Comparison of ENCODE assay signal across 11 cellular contexts in genomic region chr21:43739648-43740435, GRCh38. TPM values are rescaled to one million over a fixed set of nuclear protein-coding genes. Genes with fewer than 3 reads are reported as not detected.
DNase-seq lines count a peak whose midpoint lies in the region; ATAC-seq and TF ChIP-seq lines count a peak whose summit lies in the region.
"Had no signal": no experiment of that assay in that cellular context is flagged by ENCODE, and none has a peak within 500 bp of the region (broad histone marks: within the 10 kb centered on the region; RNA-seq: fewer than 3 reads in every experiment).

No MANE protein-coding gene starts in this region.

- no peaks in the 10 kb centered on the region for H3K9me3 Mint-ChIP-seq in osteocyte (ENCODE audit: unreplicated experiment)

- H3K9me3 ChIP-seq in adrenal gland (replicated peaks in 1 of 3): no peaks in the 10 kb centered on the region
- H3K9me3 ChIP-seq in left lung: no peaks in the 10 kb centered on the region
- no peaks in the 10 kb centered on the region for H3K9me3 ChIP-seq in thyroid gland
- H3K9me3 ChIP-seq: gastrocnemius medialis had no signal

- H3K27me3 ChIP-seq in adrenal gland: no peaks in the 10 kb centered on the region
- no peaks in the 10 kb centered on the region for H3K27me3 ChIP-seq in left lung
- H3K27me3 ChIP-seq in thyroid gland: no peaks in the 10 kb centered on the region
- H3K27me3 ChIP-seq: brain microvascular endothelial cell, gastrocnemius medialis had no signal

- TF ChIP-seq POLR2A in adrenal gland (IDR thresholded peaks at IDR 0.05): no peak
- no peak for TF ChIP-seq POLR2A in thyroid gland (IDR thresholded peaks at IDR 0.05)

- no peaks in the 10 kb centered on the region for H3K27me3 Mint-ChIP-seq in osteocyte (ENCODE audit: unreplicated experiment)

- peaks cover 9% of the 10 kb centered on the region for H3K36me3 Mint-ChIP-seq in osteocyte (ENCODE audit: unreplicated experiment)

- peaks cover 8% of the 10 kb centered on the region for H3K4me1 Mint-ChIP-seq in osteocyte (ENCODE audit: unreplicated experiment)

- no peak overlapping the region for H3K27ac Mint-ChIP-seq in osteocyte (ENCODE audit: unreplicated experiment)

- H3K4me3 ChIP-seq in adrenal gland: no peak overlapping the region
- no peak overlapping the region for H3K4me3 ChIP-seq in left lung
- no peak overlapping the region for H3K4me3 ChIP-seq in thyroid gland (replicated peaks in 1 of 3)
- H3K4me3 ChIP-seq: gastrocnemius medialis had no signal

- intact Hi-C loops in adrenal gland (cut with DNase I) (no loop called here), left lung (cut with DNase I) (no loop called here), thyroid gland (cut with DNase I) (no loop called here), posterior vena cava (cut with DNase I) (no loop called here)

- H3K27ac ChIP-seq in adrenal gland (peak overlapping the region in 3 of 5 donors; percentile 51 to 70 (median 68)), left lung (peak overlapping the region in 1 of 2 donors; percentile 46), thyroid gland (peak overlapping the region; percentile 77 to 98 (median 97))
- H3K27ac ChIP-seq: brain microvascular endothelial cell, KMS-11 had no signal

- TF ChIP-seq CTCF in adrenal gland (IDR thresholded peaks at IDR 0.05): no peak
- TF ChIP-seq CTCF in left lung (IDR thresholded peaks at IDR 0.05): no peak
- no peak for TF ChIP-seq CTCF in thyroid gland (IDR thresholded peaks at IDR 0.05)
- no peak for TF ChIP-seq CTCF in osteocyte (IDR thresholded peaks at IDR 0.05)

- H3K36me3 ChIP-seq in adrenal gland (replicated peaks in 1 of 2): peaks cover 0 to 20% of the 10 kb centered on the region in 2 donors
- peaks cover 0 to 82% of the 10 kb centered on the region in 2 donors for H3K36me3 ChIP-seq in left lung
- H3K36me3 ChIP-seq in thyroid gland: peaks cover 10 to 13% of the 10 kb centered on the region in 2 donors

- peak; percentile 12 for ATAC-seq in left lung

- 73 to 91% (median 86%) methylated on average over 8 to 25 of the region's 25 CpGs for WGBS in adrenal gland, 4 donors
- WGBS in thyroid gland, 2 donors: 90 to 92% methylated on average over 12 to 21 of the region's 25 CpGs

- DNase-seq in NCI-H748 (lab: John Stamatoyannopoulos, UW; ENCODE audit: unreplicated experiment) (peak; percentile 4), NCI-H748 treated with DMSO at 0.1 percent for 48 hours (lab: John Stamatoyannopoulos, UW) (no peak), adrenal gland (peak in 1 of 7 donors; percentile 16), left lung (peak in 1 of 2 donors; percentile 32), thyroid gland (peak in 1 of 2 donors; percentile 34), osteocyte (ENCODE audit: extremely low spot score, unreplicated experiment) (no peak), posterior vena cava (ENCODE audit: low spot score) (no peak), AG20443 (ENCODE audit: low spot score) (no peak)
- DNase-seq: brain microvascular endothelial cell had no signal

- no peak overlapping the region for H3K4me3 Mint-ChIP-seq in osteocyte (ENCODE audit: unreplicated experiment)

- H3K4me1 ChIP-seq in adrenal gland (replicated peaks in 1 of 2) (peaks cover 0 to 6% of the 10 kb centered on the region in 2 donors), left lung (peaks cover 2 to 20% of the 10 kb centered on the region in 2 donors), thyroid gland (peaks cover 26 to 36% of the 10 kb centered on the region in 2 donors)
- H3K4me1 ChIP-seq: gastrocnemius medialis had no signal

RNA-seq across cellular contexts. Expression of gene PDXK, which starts 20.9 kb away (rescaled TPM):
- total RNA-seq in adrenal gland: 100 to 1,000 TPM in 5 of 8 donors, 10 to 100 TPM in 3; 75.3 to 202 (median 123) TPM
- 10 to 100 TPM; 76.8 to 98.0 (median 92.5) TPM for polyA plus RNA-seq in adrenal gland
- total RNA-seq in left lung: 100 to 1,000 TPM; 287 to 305 TPM
- 10 to 100 TPM; 70.6 to 95.5 (median 92.4) TPM for total RNA-seq in thyroid gland
- total RNA-seq in osteocyte: 96.7 and 106 TPM in 2 replicates
- total RNA-seq in posterior vena cava: 100 to 1,000 TPM in 1 of 2 donors, 10 to 100 TPM in 1; 74.7 to 109 TPM

RNA-seq across cellular contexts. Expression of gene CSTB, which starts 36.3 kb away (rescaled TPM):
- total RNA-seq in adrenal gland (10 to 100 TPM in 7 of 8 donors, 1 to 10 TPM in 1; 9.5 to 72.0 (median 39.4) TPM), left lung (100 to 1,000 TPM; 123 to 133 TPM), thyroid gland (10 to 100 TPM in 3 of 4 donors, 1 to 10 TPM in 1; 9.1 to 32.4 (median 14.5) TPM), osteocyte (59.1 and 65.3 TPM in 2 replicates), posterior vena cava (10 to 100 TPM; 29.0 to 48.6 TPM)
- polyA plus RNA-seq in adrenal gland: 100 to 1,000 TPM; 116 to 143 (median 127) TPM

RNA-seq across cellular contexts. Expression of gene RRP1, which starts 49.5 kb away (rescaled TPM):
- 10 to 100 TPM; 12.8 to 24.6 (median 19.8) TPM for total RNA-seq in adrenal gland
- 10 to 100 TPM; 16.5 to 29.8 (median 22.9) TPM for polyA plus RNA-seq in adrenal gland
- total RNA-seq in left lung: 10 to 100 TPM; 16.1 to 19.6 TPM
- total RNA-seq in thyroid gland: 10 to 100 TPM; 11.0 to 20.1 (median 18.7) TPM
- total RNA-seq in osteocyte: 22.8 and 26.7 TPM in 2 replicates
- 10 to 100 TPM; 10.7 to 14.3 TPM for total RNA-seq in posterior vena cava
